ENCODE assay signal across 2 cellular contexts in genomic region chr2:177530513-177531039, GRCh38.
TF ChIP-seq lines count a peak whose summit lies in the region.

No MANE protein-coding gene starts in this region.

TF ChIP-seq in GM12878, 131 proteins besides CTCF, POLR2A, EP300 and RAD21:
- no peak for TF ChIP-seq FOXM1 (IDR thresholded peaks at IDR 0.05; ENCODE audit: low read depth, low read length)

TF ChIP-seq in neural cell, 6 proteins besides CTCF, POLR2A, EP300 and RAD21:
- peak; percentile 36 for TF ChIP-seq POLR2AphosphoS5 (IDR thresholded peaks at IDR 0.05)
- no peak for TF ChIP-seq SMC3 (conservative IDR thresholded peaks at IDR 0.05; ENCODE audit: poor library complexity)
TF ChIP-seq in neural cell: peak in this region for 1.
